Comparison of ENCODE assay signal across 8 cellular contexts in the genomic region with DNA sequence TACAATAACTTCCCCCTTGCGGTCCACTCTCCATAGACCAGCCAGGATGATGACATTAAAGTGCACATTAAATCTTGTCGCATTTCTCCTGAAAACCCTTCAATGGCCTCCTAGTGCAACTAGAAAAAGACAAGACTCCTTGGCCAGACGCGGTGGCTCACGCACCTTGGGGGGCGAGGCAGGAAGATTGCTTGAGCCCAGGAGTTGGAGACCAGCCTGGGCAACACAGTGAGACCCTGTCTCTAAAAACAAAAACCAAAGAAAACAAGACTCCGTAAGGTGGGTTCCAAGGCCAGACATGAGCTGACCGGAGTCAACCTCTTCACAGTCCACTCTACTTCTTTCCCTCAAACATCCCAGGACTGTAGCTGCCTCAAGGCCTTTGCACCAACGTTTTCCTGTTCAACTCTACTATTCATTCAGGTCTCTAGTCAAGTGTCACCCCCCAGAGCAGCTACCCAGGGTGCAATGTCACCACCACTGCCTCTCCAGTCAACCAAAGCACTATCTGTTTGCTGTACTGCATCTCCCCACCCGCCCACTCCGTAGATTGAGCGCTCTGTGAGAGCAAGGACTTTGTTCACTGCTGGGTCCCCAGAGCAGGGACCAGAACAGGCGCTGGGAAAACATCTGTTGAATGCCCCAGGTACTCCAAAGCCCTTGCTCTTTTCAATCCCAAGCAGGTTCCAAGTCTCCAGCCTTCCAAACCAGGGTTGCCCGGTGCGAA. TPM values are rescaled to one million over a fixed set of nuclear protein-coding genes. Genes with fewer than 3 reads are reported as not detected.
DNase-seq lines count a peak whose midpoint lies in the region; ATAC-seq and TF ChIP-seq lines count a peak whose summit lies in the region.

No MANE protein-coding gene starts in this region.

- peak overlapping the region; percentile 87 for H3K23ac ChIP-seq in IMR-90 (ENCODE audit: low read depth, low read length)

- peak overlapping the region; percentile 73 for H3K56ac ChIP-seq in IMR-90 (ENCODE audit: extremely low read depth, insufficient read depth, low read length)

- H2BK120ac ChIP-seq in IMR-90 (ENCODE audit: low read depth, low read length) = no peak overlapping the region

- H4K20me1 ChIP-seq in IMR-90 (ENCODE audit: insufficient read depth, low read length) (peaks cover 5% of the 10 kb centered on the region), hepatocyte (ENCODE audit: insufficient read depth, poor library complexity, severe bottlenecking) (no peaks in the 10 kb centered on the region)

- CTCF ChIA-PET in IMR-90 (lab: Yijun Ruan, JAX) = no interaction called here

- peak overlapping the region; percentile 98 for H3K4me3 Mint-ChIP-seq in activated T-helper 1 cell treated with anti-CD3 and anti-CD28 coated beads, Interleukin-12 subunit alpha, Interleukin-12 subunit beta, Interleukin-2, Interleukin-4 antibody, amounts not matched to agents 30 ng/mL and 10 ng/mL and 1 ng/mL, durations not matched to agents 14 hours and 24 hours and 36 hours

- in situ Hi-C loops in IMR-90 (cut with MboI; ENCODE audit: low sequenced_read_pairs) = no loop called here

- peak overlapping the region; percentile 81 for H3K9ac ChIP-seq in IMR-90 (ENCODE audit: low read depth, low read length)

- H3K27ac Mint-ChIP-seq in activated T-helper 1 cell treated with anti-CD3 and anti-CD28 coated beads, Interleukin-12 subunit alpha, Interleukin-12 subunit beta, Interleukin-2, Interleukin-4 antibody, amounts not matched to agents 30 ng/mL and 10 ng/mL and 1 ng/mL, durations not matched to agents 14 hours and 24 hours and 36 hours = peak overlapping the region; percentile 88

- DNase-seq in AG10803 (ENCODE audit: low read depth) = no peak
- DNase-seq in IMR-90 = no peak
- peak; percentile 2 for DNase-seq in activated T-helper 1 cell treated with anti-CD3 and anti-CD28 coated beads, Interleukin-12 subunit alpha, Interleukin-12 subunit beta, Interleukin-2, Interleukin-4 antibody, amounts not matched to agents 30 ng/mL and 10 ng/mL and 1 ng/mL, durations not matched to agents 14 hours and 24 hours and 36 hours (ENCODE audit: low spot score)
- DNase-seq in hepatocyte (ENCODE audit: low spot score) = peak; percentile 61
- DNase-seq in stimulated activated CD4-positive, alpha-beta T cell treated with anti-CD3 and anti-CD28 coated beads, Interleukin-12 subunit alpha, Interleukin-12 subunit beta, amount 100 ng/mL, for 4 hours = peak; percentile 7
- DNase-seq in NCI-H1048 (lab: John Stamatoyannopoulos, UW) = no peak
- no peak for DNase-seq in AG20443 (ENCODE audit: low spot score)

- H3K4me1 ChIP-seq in IMR-90 (ENCODE audit: control insufficient read depth, insufficient read depth, low read length) (peaks cover 4% of the 10 kb centered on the region; the same call in 1 of the 2 replicates), hepatocyte (ENCODE audit: insufficient read depth) (peaks cover 12% of the 10 kb centered on the region)

- peak overlapping the region; percentile 87 for H4K91ac ChIP-seq in IMR-90 (ENCODE audit: insufficient read depth, low read depth, low read length)

- WGBS in IMR-90 (ENCODE audit: extremely low coverage in 2 of 2, insufficient read length in 1 of 2), 2 experiments = 76% methylated on average over 4 of the region's 15 CpGs; no CpG with 5 or more reads in 1 of the 2 experiments
- WGBS in hepatocyte (ENCODE audit: low lambda C conversion rate, missing lambda C conversion rate) = 59% methylated on average over 15 of the region's 15 CpGs

- H3K4ac ChIP-seq in IMR-90 (ENCODE audit: low read depth, low read length) = peak overlapping the region; percentile 89

- intact Hi-C loops in IMR-90 (cut with micrococcal nuclease) = no loop called here
- intact Hi-C loops in activated T-helper 1 cell treated with anti-CD3 and anti-CD28 coated beads, Interleukin-12 subunit alpha, Interleukin-12 subunit beta, Interleukin-2, Interleukin-4 antibody, amounts not matched to agents 30 ng/mL and 10 ng/mL and 1 ng/mL, durations not matched to agents 14 hours and 24 hours and 36 hours (cut with micrococcal nuclease) = loop anchor here (2.0 to 5.0 kb wide), 5 partner anchors 117 to 827 kb away; a partner anchor contains a TSS

- peaks cover 40% of the 10 kb centered on the region for H3K4me1 Mint-ChIP-seq in activated T-helper 1 cell treated with anti-CD3 and anti-CD28 coated beads, Interleukin-12 subunit alpha, Interleukin-12 subunit beta, Interleukin-2, Interleukin-4 antibody, amounts not matched to agents 30 ng/mL and 10 ng/mL and 1 ng/mL, durations not matched to agents 14 hours and 24 hours and 36 hours (ENCODE audit: low read depth)

- ATAC-seq in GM19351 (IDR thresholded peaks at IDR 0.05; ENCODE audit: unreplicated experiment) (peak; percentile 28), IMR-90 (ENCODE audit: low read depth) (peak; percentile 2; the same call in 1 of the 2 replicates)

- H3K4me3 ChIP-seq in AG10803 (ENCODE audit: low read length) = peak overlapping the region; percentile 100
- H3K4me3 ChIP-seq in IMR-90 (ENCODE audit: insufficient read depth, low read depth, low read length) = peak overlapping the region; percentile 80
- peak overlapping the region; percentile 42 for H3K4me3 ChIP-seq in hepatocyte

- H2AK5ac ChIP-seq in IMR-90 (ENCODE audit: low read depth, low read length) = peak overlapping the region; percentile 66

- no peak overlapping the region for H3K18ac ChIP-seq in IMR-90 (ENCODE audit: low read depth, low read length)

- peak overlapping the region; percentile 64 for H2BK5ac ChIP-seq in IMR-90 (ENCODE audit: low read depth, low read length, poor library complexity, severe bottlenecking)

- H4K8ac ChIP-seq in IMR-90 (ENCODE audit: low read depth in 2 of 2, low read length in 2 of 2) = peak overlapping the region; percentile 89 to 95

- no peak overlapping the region for H2BK20ac ChIP-seq in IMR-90 (ENCODE audit: low read depth, low read length)

- peaks cover 41% of the 10 kb centered on the region for H3K79me2 ChIP-seq in hepatocyte

- H2AK9ac ChIP-seq in IMR-90 (replicated peaks; ENCODE audit: low read depth, low read length, poor library complexity) = peak overlapping the region; percentile 93

- H2BK15ac ChIP-seq in IMR-90 (ENCODE audit: low read depth, low read length) = no peak overlapping the region; the same call in 2 of the 3 replicates

- POLR2A ChIA-PET in IMR-90 (lab: Charles Lee; ENCODE audit: unreplicated experiment) = no interaction called here

- H2AFZ ChIP-seq in IMR-90 (replicated peaks; ENCODE audit: low read length, poor library complexity) = peak overlapping the region; percentile 99
- H2AFZ ChIP-seq in hepatocyte = peak overlapping the region; percentile 69

- H3K9me2 ChIP-seq in hepatocyte (replicated peaks; ENCODE audit: insufficient read depth) = no peaks in the 10 kb centered on the region

- TF ChIP-seq CTCF in AG10803 (conservative IDR thresholded peaks at IDR 0.05; ENCODE audit: low read length) (no peak), IMR-90 (conservative IDR thresholded peaks at IDR 0.05; ENCODE audit: low read depth, low read length) (no peak), hepatocyte (IDR thresholded peaks at IDR 0.05; ENCODE audit: poor library complexity) (no peak)

- H3K9me3 Mint-ChIP-seq in activated T-helper 1 cell treated with anti-CD3 and anti-CD28 coated beads, Interleukin-12 subunit alpha, Interleukin-12 subunit beta, Interleukin-2, Interleukin-4 antibody, amounts not matched to agents 30 ng/mL and 10 ng/mL and 1 ng/mL, durations not matched to agents 14 hours and 24 hours and 36 hours = no peaks in the 10 kb centered on the region

- no peaks in the 10 kb centered on the region for H3K9me3 ChIP-seq in IMR-90 (ENCODE audit: control insufficient read depth, insufficient read depth, low read length)
- no peaks in the 10 kb centered on the region for H3K9me3 ChIP-seq in hepatocyte (ENCODE audit: low read depth)

- peak overlapping the region; percentile 85 for H3K4me2 ChIP-seq in IMR-90 (ENCODE audit: low read depth, low read length)
- peak overlapping the region; percentile 75 for H3K4me2 ChIP-seq in hepatocyte

- peak overlapping the region; percentile 93 for H3K14ac ChIP-seq in IMR-90 (replicated peaks; ENCODE audit: low read depth, low read length)

- H3K27me3 Mint-ChIP-seq in activated T-helper 1 cell treated with anti-CD3 and anti-CD28 coated beads, Interleukin-12 subunit alpha, Interleukin-12 subunit beta, Interleukin-2, Interleukin-4 antibody, amounts not matched to agents 30 ng/mL and 10 ng/mL and 1 ng/mL, durations not matched to agents 14 hours and 24 hours and 36 hours (ENCODE audit: insufficient read depth) = no peaks in the 10 kb centered on the region

- H3K27ac ChIP-seq in IMR-90 (ENCODE audit: insufficient read depth, low read length) = peak overlapping the region; percentile 69
- peak overlapping the region; percentile 84 for H3K27ac ChIP-seq in hepatocyte

- H3K36me3 ChIP-seq in IMR-90 (ENCODE audit: control insufficient read depth, insufficient read depth, low read length) (peaks cover 12% of the 10 kb centered on the region), hepatocyte (replicated peaks; ENCODE audit: insufficient read depth, low read depth) (no peaks in the 10 kb centered on the region)

- H3K27me3 ChIP-seq in IMR-90 (ENCODE audit: control insufficient read depth, insufficient read depth, low read length) (no peaks in the 10 kb centered on the region), hepatocyte (no peaks in the 10 kb centered on the region)

- H3K36me3 Mint-ChIP-seq in activated T-helper 1 cell treated with anti-CD3 and anti-CD28 coated beads, Interleukin-12 subunit alpha, Interleukin-12 subunit beta, Interleukin-2, Interleukin-4 antibody, amounts not matched to agents 30 ng/mL and 10 ng/mL and 1 ng/mL, durations not matched to agents 14 hours and 24 hours and 36 hours (ENCODE audit: low read depth) = peaks cover 19% of the 10 kb centered on the region

- BruUV-seq in IMR-90 (replicated peaks; lab: Mats Ljungman, UMichigan) = no TSS peak

- dilution Hi-C loops in IMR-90 (cut with HindIII; ENCODE audit: low sequenced_read_pairs, unreplicated experiment) = no loop called here

- peak overlapping the region; percentile 68 for H4K5ac ChIP-seq in IMR-90 (ENCODE audit: low read depth, low read length)

- H3K9me1 ChIP-seq in IMR-90 (ENCODE audit: insufficient read depth, low read length) = peaks cover 9% of the 10 kb centered on the region

- no peak for TF ChIP-seq POLR2A in IMR-90 (IDR thresholded peaks at IDR 0.05; ENCODE audit: low read depth, low read length)

- TF ChIP-seq RAD21 in IMR-90 (IDR thresholded peaks at IDR 0.05; ENCODE audit: low read length) = no peak

- peaks cover 22 to 72% of the 10 kb centered on the region in 2 experiments for H3K79me1 ChIP-seq in IMR-90 (ENCODE audit: low read depth in 1 of 2, low read length in 2 of 2)

RNA-seq across cellular contexts. Expression of a gene that starts 0.7 kb away (rescaled TPM):
- total RNA-seq in IMR-90 (2012; rRNA removed) = 16.1 and 21.7 TPM in 2 replicates
- 31.8 and 33.7 TPM in 2 replicates for polyA plus RNA-seq in IMR-90 (2012; rRNA removed)
- 27.5 and 37.0 TPM in 2 replicates for polyA plus RNA-seq in IMR-90 (2012; cell fraction: cytosol; rRNA removed)
- polyA plus RNA-seq in IMR-90 (2012; cell fraction: nucleus; rRNA removed; ENCODE audit: low replicate concordance) = 14.7 and 18.7 TPM in 2 replicates
- total RNA-seq in activated T-helper 1 cell treated with anti-CD3 and anti-CD28 coated beads, Interleukin-12 subunit alpha, Interleukin-12 subunit beta, Interleukin-2, Interleukin-4 antibody, amounts not matched to agents 30 ng/mL and 10 ng/mL and 1 ng/mL, durations not matched to agents 14 hours and 24 hours and 36 hours = 28.4 and 28.5 TPM in 2 replicates
- 18.2 and 25.7 TPM in 2 replicates for total RNA-seq in hepatocyte
- polyA plus RNA-seq in hepatocyte = 29.0 and 38.5 TPM in 2 replicates

RNA-seq across cellular contexts. Expression of a gene that starts 1.1 kb away (rescaled TPM):
- 103 and 131 TPM in 2 replicates for total RNA-seq in IMR-90 (2012; rRNA removed)
- polyA plus RNA-seq in IMR-90 (2012; rRNA removed) = 260 and 285 TPM in 2 replicates
- polyA plus RNA-seq in IMR-90 (2012; cell fraction: cytosol; rRNA removed) = 186 and 231 TPM in 2 replicates
- polyA plus RNA-seq in IMR-90 (2012; cell fraction: nucleus; rRNA removed; ENCODE audit: low replicate concordance) = 43.0 and 59.7 TPM in 2 replicates
- 89.4 and 96.5 TPM in 2 replicates for total RNA-seq in activated T-helper 1 cell treated with anti-CD3 and anti-CD28 coated beads, Interleukin-12 subunit alpha, Interleukin-12 subunit beta, Interleukin-2, Interleukin-4 antibody, amounts not matched to agents 30 ng/mL and 10 ng/mL and 1 ng/mL, durations not matched to agents 14 hours and 24 hours and 36 hours
- total RNA-seq in hepatocyte = 120 and 122 TPM in 2 replicates
- polyA plus RNA-seq in hepatocyte = 387 and 414 TPM in 2 replicates

RNA-seq across cellular contexts. Expression of a gene that starts 46.3 kb away (rescaled TPM):
- total RNA-seq in IMR-90 (2012; rRNA removed) (under 0.01 TPM in 2 replicates), hepatocyte (0.44 TPM in 1 of 2 replicates, not detected in the other)
- polyA plus RNA-seq in IMR-90 (2012; rRNA removed) (0.03 and 0.06 TPM in 2 replicates), hepatocyte (0.13 and 0.16 TPM in 2 replicates)
- 0.07 and 0.11 TPM in 2 replicates for polyA plus RNA-seq in IMR-90 (2012; cell fraction: cytosol; rRNA removed)
- polyA plus RNA-seq in IMR-90 (2012; cell fraction: nucleus; rRNA removed; ENCODE audit: low replicate concordance) = 0.05 TPM in 2 replicates
- total RNA-seq in activated T-helper 1 cell treated with anti-CD3 and anti-CD28 coated beads, Interleukin-12 subunit alpha, Interleukin-12 subunit beta, Interleukin-2, Interleukin-4 antibody, amounts not matched to agents 30 ng/mL and 10 ng/mL and 1 ng/mL, durations not matched to agents 14 hours and 24 hours and 36 hours = not detected in 2 replicates

Comparison
In these comparisons a context has a peak if more than half of its experiments do, and no peak if none do; other contexts are left out.
1. DNase-seq: peak in activated T-helper 1 cell treated with anti-CD3 and anti-CD28 coated beads, Interleukin-12 subunit alpha, Interleukin-12 subunit beta, Interleukin-2, Interleukin-4 antibody, amounts not matched to agents 30 ng/mL and 10 ng/mL and 1 ng/mL, durations not matched to agents 14 hours and 24 hours and 36 hours (single experiment), hepatocyte (single experiment) and stimulated activated CD4-positive, alpha-beta T cell treated with anti-CD3 and anti-CD28 coated beads, Interleukin-12 subunit alpha, Interleukin-12 subunit beta, amount 100 ng/mL, for 4 hours (single experiment); none in AG10803 (single experiment), IMR-90 (single experiment), NCI-H1048 (single experiment) and AG20443 (single experiment).
2. H3K4me3 ChIP-seq: peak in every context shown above with its lines; median percentile 100 in AG10803; 80 in IMR-90; 42 in hepatocyte.